Comparison of ENCODE assay signal across 12 cellular contexts in the genomic region with DNA sequence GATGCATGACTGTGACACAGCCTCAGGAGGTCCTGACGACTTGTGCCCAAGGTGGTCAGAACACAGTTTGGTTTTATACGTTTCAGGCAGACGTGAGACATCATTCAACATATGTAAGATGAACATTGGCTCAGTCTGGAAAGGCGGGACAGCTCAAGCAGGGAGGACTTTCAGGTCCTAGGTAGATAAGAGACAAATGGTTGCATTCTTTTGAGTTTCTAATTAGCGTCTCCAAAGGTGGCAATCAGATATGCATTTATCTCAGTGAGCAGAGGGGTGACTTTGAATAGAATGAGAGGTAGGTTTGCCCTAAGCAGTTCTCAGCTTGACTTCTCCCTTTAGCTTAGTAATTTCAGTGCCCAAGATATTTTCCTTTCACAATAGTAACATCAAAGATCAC. TPM values are rescaled to one million over a fixed set of nuclear protein-coding genes. Genes with fewer than 3 reads are reported as not detected.
DNase-seq lines count a peak whose midpoint lies in the region; ATAC-seq, FAIRE-seq and TF ChIP-seq lines count a peak whose summit lies in the region.
"Not testable (repeated sequence)": the region's sequence is repeated elsewhere in the genome, so short reads cannot be mapped to it uniquely, and the experiment has no call there.
"Had no signal": no experiment of that assay in that cellular context is flagged by ENCODE, and none has a peak within 500 bp of the region (broad histone marks: within the 10 kb centered on the region; RNA-seq: fewer than 3 reads in every experiment).

No MANE protein-coding gene starts in this region.

- not testable (repeated sequence) for H3K9me1 ChIP-seq in K562 (ENCODE audit: control insufficient read depth, insufficient read depth, low read length)

- not testable (repeated sequence) for H3F3A ChIP-seq in neural progenitor cell (ENCODE audit: low read depth)

- H3K27ac Mint-ChIP-seq in endodermal cell = peak overlapping the region; percentile 67
- H3K27ac Mint-ChIP-seq in neural progenitor cell = not testable (repeated sequence)

- H3K9me3 ChIP-seq in K562 (replicated peaks; ENCODE audit: control insufficient read depth, insufficient read depth, low read depth, low read length); iPS-20b (ENCODE audit: insufficient read depth, low read depth, low read length); neural progenitor cell (ENCODE audit: low read depth): not testable (repeated sequence)
- peaks cover 35% of the 10 kb centered on the region for H3K9me3 ChIP-seq in endodermal cell (ENCODE audit: control insufficient read depth, low read length)

- H3K27me3 ChIP-seq in K562 (ENCODE audit: control insufficient read depth in 2 of 2, insufficient read depth in 2 of 2, low read length in 2 of 2); endodermal cell (ENCODE audit: control insufficient read depth, insufficient read depth, low read length, poor library complexity, severe bottlenecking); iPS-20b (ENCODE audit: insufficient read depth, low read length); neural progenitor cell: not testable (repeated sequence)

- not testable (repeated sequence) for H3K27me3 Mint-ChIP-seq in endodermal cell (ENCODE audit: insufficient read depth); neural progenitor cell (ENCODE audit: insufficient read depth, low read depth)

- not testable (repeated sequence) for H3K79me2 ChIP-seq in K562 (ENCODE audit: control insufficient read depth, insufficient read depth, low read length); neural progenitor cell (ENCODE audit: low read depth)

- not testable (repeated sequence) for BruUV-seq in K562 (replicated peaks; lab: Mats Ljungman, UMichigan)

- not testable (repeated sequence) for H3K36me3 Mint-ChIP-seq in endodermal cell (ENCODE audit: low read depth); neural progenitor cell

- not testable (repeated sequence) for H3K36me3 ChIP-seq in K562 (ENCODE audit: control insufficient read depth, insufficient read depth, low read length); endodermal cell (ENCODE audit: control insufficient read depth, insufficient read depth, low read length); iPS-20b (ENCODE audit: insufficient read depth, low read depth, low read length); neural progenitor cell

- not testable (repeated sequence) for H3K4me3 ChIP-seq in Jurkat, Clone E6-1 (ENCODE audit: low read length); K562; neural progenitor cell
- H3K4me3 ChIP-seq in endodermal cell (ENCODE audit: low read length) (peak overlapping the region; percentile 62), iPS-20b (ENCODE audit: low read length) (0 out of 2 replicates have a peak overlapping the region, but pooled peaks have one; percentile 24)

- H2AFZ ChIP-seq in K562 (ENCODE audit: low read depth, low read length) = not testable (repeated sequence)
- peak overlapping the region; percentile 15 for H2AFZ ChIP-seq in neural progenitor cell (replicated peaks)

- FAIRE-seq in H54 (lab: Jason Lieb, UNC) = peak; percentile 27
- peak; percentile 64 for FAIRE-seq in K562 (lab: Jason Lieb, UNC)

- H3K4me3 Mint-ChIP-seq in endodermal cell = peak overlapping the region; percentile 11
- not testable (repeated sequence) for H3K4me3 Mint-ChIP-seq in neural progenitor cell

- POLR2A ChIA-PET in K562 (lab: Yijun Ruan, JAX) = interaction anchor here (0.6 to 0.7 kb wide), 2 partner anchors 10 to 145 kb away, joined by 3 to 4 read pairs; a partner anchor contains a TSS

- in situ Hi-C loops in K562 (cut with MboI) = not testable (repeated sequence)

- H3K9me3 Mint-ChIP-seq in endodermal cell = peaks cover 19% of the 10 kb centered on the region
- not testable (repeated sequence) for H3K9me3 Mint-ChIP-seq in neural progenitor cell

- H3K4me1 ChIP-seq in K562 (replicated peaks in 1 of 2; ENCODE audit: control insufficient read depth in 2 of 2, insufficient read depth in 2 of 2, low read length in 2 of 2); neural progenitor cell: not testable (repeated sequence)
- H3K4me1 ChIP-seq in endodermal cell (ENCODE audit: control insufficient read depth, insufficient read depth, low read length) (peaks cover 13% of the 10 kb centered on the region), iPS-20b (ENCODE audit: insufficient read depth, low read length) (peaks cover 15% of the 10 kb centered on the region; the same call in 1 of the 2 replicates)

- H3K9ac ChIP-seq in K562 (ENCODE audit: insufficient read depth in 1 of 2, low read depth in 2 of 2, low read length in 2 of 2); endodermal cell (ENCODE audit: extremely low read depth, low read length, poor library complexity, severe bottlenecking); iPS-20b (ENCODE audit: low read depth, low read length); neural progenitor cell: not testable (repeated sequence)

- peaks cover 35% of the 10 kb centered on the region for H3K4me1 Mint-ChIP-seq in endodermal cell
- not testable (repeated sequence) for H3K4me1 Mint-ChIP-seq in neural progenitor cell

- H4K20me1 ChIP-seq in K562 (replicated peaks; ENCODE audit: control insufficient read depth, insufficient read depth, low read length); neural progenitor cell (ENCODE audit: low read depth): not testable (repeated sequence)

- TF ChIP-seq POLR2A in H54 (IDR thresholded peaks at IDR 0.05; ENCODE audit: low read depth, low read length); K562 (conservative IDR thresholded peaks at IDR 0.05): not testable (repeated sequence)

- CTCF ChIA-PET in K562 (lab: Yijun Ruan, JAX; ENCODE audit: low intra/inter-chr PET ratio) = not testable (repeated sequence)

- ATAC-seq in K562 = peak; percentile 41; the same call in 1 of the 3 replicates

- H3K27ac ChIP-seq in K562 (ENCODE audit: extremely low read depth, low read depth, low read length); endodermal cell (ENCODE audit: low read depth, low read length); iPS-20b (ENCODE audit: low read length); neural progenitor cell: not testable (repeated sequence)

- DNase-seq in ELF-1 (ENCODE audit: low read depth, low spot score) (peak; percentile 18), K562 (ENCODE audit: extremely low read depth in 1 of 4, low spot score in 3 of 4) (peak in 1 of 4 experiments; percentile 41)
- not testable (repeated sequence) for DNase-seq in H54 (ENCODE audit: insufficient read length, low spot score); endodermal cell; neural progenitor cell (ENCODE audit: low spot score)
- DNase-seq in Jurkat, Clone E6-1 (ENCODE audit: low read depth, low spot score) = peak; percentile 17

- 6% methylated on average over 5 of the region's 5 CpGs for WGBS in K562 (ENCODE audit: insufficient coverage, low coverage, missing lambda C conversion rate)
- 14 to 36% methylated on average over 3 to 5 of the region's 5 CpGs for WGBS in endodermal cell (ENCODE audit: insufficient coverage in 1 of 2, insufficient read length in 1 of 2), 2 experiments

- TF ChIP-seq RAD21 in K562 (CRISPR knock-in tag; conservative IDR thresholded peaks at IDR 0.05 in 1 of 2, IDR thresholded peaks at IDR 0.05 in 1 of 2) = not testable (repeated sequence)

- intact Hi-C loops in K562 (cut with micrococcal nuclease) = not testable (repeated sequence)

- not testable (repeated sequence) for TF ChIP-seq CTCF in K562 (IDR thresholded peaks at IDR 0.05 in 2 of 3, conservative IDR thresholded peaks at IDR 0.05 in 1 of 3; ENCODE audit: insufficient read depth in 2 of 3, low read depth in 1 of 3, low read length in 3 of 3); endodermal cell (conservative IDR thresholded peaks at IDR 0.05); neural progenitor cell (IDR thresholded peaks at IDR 0.05)

- TF ChIP-seq EP300 in K562 (IDR thresholded peaks at IDR 0.05; ENCODE audit: low read length) = not testable (repeated sequence)

- H3K4me2 ChIP-seq in K562 (ENCODE audit: insufficient read depth, low read length) = peak overlapping the region; percentile 34
- not testable (repeated sequence) for H3K4me2 ChIP-seq in neural progenitor cell

RNA-seq across cellular contexts. Expression of a gene that starts 22.5 kb away (rescaled TPM):
- polyA plus RNA-seq in Jurkat, Clone E6-1 (2012; ENCODE audit: insufficient read depth, insufficient read length) = not detected
- 3.2 TPM in 2 replicates for total RNA-seq in K562 (2011; cell fraction: chromatin; rRNA removed; ENCODE audit: low replicate concordance)
- total RNA-seq in K562 (2011; cell fraction: nucleolus; rRNA removed) = 2.2 and 2.4 TPM in 2 replicates
- 1.5 and 1.7 TPM in 2 replicates for total RNA-seq in K562 (2011; cell fraction: nucleoplasm; rRNA removed)
- total RNA-seq in K562 (2014; rRNA removed) (0.14 and 0.45 TPM in 2 replicates), K562 (2014; rRNA removed; fragmentation: Illumina TruSeq; extraction: Trizol) (0.22 and 0.44 TPM in 2 replicates), K562 (2015; rRNA removed; fragmentation: Illumina TruSeq; extraction: Trizol) (0.38 and 0.43 TPM in 2 replicates), K562 (2021) (0.34 and 0.49 TPM in 2 replicates), endodermal cell (under 1 TPM; 0.64 to 0.68 TPM), neural progenitor cell (ENCODE audit: low replicate concordance) (0.19 TPM in 1 of 2 replicates, not detected in the other)
- polyA plus RNA-seq in K562 (2011; rRNA removed) (1.5 and 1.7 TPM in 2 replicates), K562 (2014; fragmentation: Illumina TruSeq; extraction: Trizol) (0.29 and 0.37 TPM in 2 replicates), K562 (2014; fragmentation: Nextera tagmentation; extraction: Ambion mirVana) (under 1 TPM; 0.60 to 0.62 TPM), K562 (2014; rRNA removed) (0.22 and 0.61 TPM in 2 replicates)
- polyA plus RNA-seq in K562 (2011; cell fraction: cytosol; rRNA removed) = 0.86 and 1.4 TPM in 2 replicates
- 2.2 and 4.2 TPM in 2 replicates for polyA plus RNA-seq in K562 (2011; cell fraction: nucleus; rRNA removed)
- polyA plus RNA-seq in K562 (2012) = 0.44 and 0.97 TPM in 2 replicates
- 1.3 and 1.8 TPM in 2 replicates for polyA minus RNA-seq in K562 (2011; rRNA and poly(A)+ RNA removed)
- polyA minus RNA-seq in K562 (2011; cell fraction: cytosol; rRNA and poly(A)+ RNA removed) = not detected in 2 replicates
- 0.94 and 1.00 TPM in 2 replicates for polyA minus RNA-seq in K562 (2011; cell fraction: nucleus; rRNA and poly(A)+ RNA removed)
- polyA plus RNA-seq in endodermal cell (2013, experiment 1 of 2) = 0.21 TPM
- not detected for polyA plus RNA-seq in endodermal cell (2013, experiment 2 of 2)
- total RNA-seq: A172, G401 had no signal

RNA-seq across cellular contexts. Expression of a gene that starts 43.8 kb away (rescaled TPM):
- 18.9 TPM for polyA plus RNA-seq in Jurkat, Clone E6-1 (2012; ENCODE audit: insufficient read depth, insufficient read length)
- total RNA-seq in K562 (2011; cell fraction: chromatin; rRNA removed; ENCODE audit: low replicate concordance) = 10.2 and 35.6 TPM in 2 replicates
- 39.9 and 42.6 TPM in 2 replicates for total RNA-seq in K562 (2011; cell fraction: nucleolus; rRNA removed)
- total RNA-seq in K562 (2011; cell fraction: nucleoplasm; rRNA removed) = 19.5 and 26.3 TPM in 2 replicates
- total RNA-seq in K562 (2014; rRNA removed) = 59.8 and 73.9 TPM in 2 replicates
- 2.3 and 3.1 TPM in 2 replicates for total RNA-seq in K562 (2014; rRNA removed; fragmentation: Illumina TruSeq; extraction: Trizol)
- total RNA-seq in K562 (2015; rRNA removed; fragmentation: Illumina TruSeq; extraction: Trizol) = 24.9 and 25.3 TPM in 2 replicates
- total RNA-seq in K562 (2021) = 88.2 and 90.4 TPM in 2 replicates
- 30.8 and 50.1 TPM in 2 replicates for polyA plus RNA-seq in K562 (2011; rRNA removed)
- polyA plus RNA-seq in K562 (2011; cell fraction: cytosol; rRNA removed) = 91.0 and 189 TPM in 2 replicates
- 68.1 and 94.4 TPM in 2 replicates for polyA plus RNA-seq in K562 (2011; cell fraction: nucleus; rRNA removed)
- polyA plus RNA-seq in K562 (2012) = 34.0 and 38.0 TPM in 2 replicates
- polyA plus RNA-seq in K562 (2014; fragmentation: Illumina TruSeq; extraction: Trizol) = 7.4 and 35.6 TPM in 2 replicates
- under 1 TPM; 0.13 to 0.17 TPM for polyA plus RNA-seq in K562 (2014; fragmentation: Nextera tagmentation; extraction: Ambion mirVana)
- 58.7 and 64.6 TPM in 2 replicates for polyA plus RNA-seq in K562 (2014; rRNA removed)
- 12.0 and 21.7 TPM in 2 replicates for polyA minus RNA-seq in K562 (2011; rRNA and poly(A)+ RNA removed)
- 56.3 and 80.4 TPM in 2 replicates for polyA minus RNA-seq in K562 (2011; cell fraction: cytosol; rRNA and poly(A)+ RNA removed)
- 21.8 and 31.4 TPM in 2 replicates for polyA minus RNA-seq in K562 (2011; cell fraction: nucleus; rRNA and poly(A)+ RNA removed)
- total RNA-seq in endodermal cell = 1 to 10 TPM; 1.3 to 2.4 TPM
- polyA plus RNA-seq in endodermal cell (2013, experiment 1 of 2) = 5.9 TPM
- 5.7 TPM for polyA plus RNA-seq in endodermal cell (2013, experiment 2 of 2)
- total RNA-seq in neural progenitor cell (ENCODE audit: low replicate concordance) = not detected in 2 replicates
- total RNA-seq: B cell; CD4-positive, alpha-beta T cell; CD8-positive, alpha-beta T cell had no signal
